Comparison of ENCODE assay signal across 1 cellular context in genomic region chr15:35437157-35437556, GRCh38.
TF ChIP-seq lines count a peak whose summit lies in the region.

No MANE protein-coding gene starts in this region.

TF ChIP-seq in K562, 482 proteins besides CTCF, POLR2A, EP300 and RAD21:
- TF ChIP-seq ZNF609 (CRISPR knock-in tag; IDR thresholded peaks at IDR 0.05; ENCODE audit: borderline replicate concordance) (no peak), ZNF277 (CRISPR knock-in tag; IDR thresholded peaks at IDR 0.05; ENCODE audit: borderline replicate concordance) (no peak), PTTG1 (tag; IDR thresholded peaks at IDR 0.05; ENCODE audit: low read depth) (no peak), ZBED1 (IDR thresholded peaks at IDR 0.05) (no peak), ZNF436 (CRISPR knock-in tag; IDR thresholded peaks at IDR 0.05) (no peak), MAX (CRISPR knock-in tag; IDR thresholded peaks at IDR 0.05) (no peak), FOXA3 (CRISPR knock-in tag; conservative IDR thresholded peaks at IDR 0.05 in 1 of 2, IDR thresholded peaks at IDR 0.05 in 1 of 2) (no peak), ZNF354B (CRISPR knock-in tag; IDR thresholded peaks at IDR 0.05) (no peak), PHF8 (IDR thresholded peaks at IDR 0.05; ENCODE audit: borderline replicate concordance, low read length) (no peak), ZBTB17 (CRISPR knock-in tag; IDR thresholded peaks at IDR 0.05) (no peak), DIDO1 (tag; IDR thresholded peaks at IDR 0.05; ENCODE audit: low read depth) (no peak)
